In the genomic region with DNA sequence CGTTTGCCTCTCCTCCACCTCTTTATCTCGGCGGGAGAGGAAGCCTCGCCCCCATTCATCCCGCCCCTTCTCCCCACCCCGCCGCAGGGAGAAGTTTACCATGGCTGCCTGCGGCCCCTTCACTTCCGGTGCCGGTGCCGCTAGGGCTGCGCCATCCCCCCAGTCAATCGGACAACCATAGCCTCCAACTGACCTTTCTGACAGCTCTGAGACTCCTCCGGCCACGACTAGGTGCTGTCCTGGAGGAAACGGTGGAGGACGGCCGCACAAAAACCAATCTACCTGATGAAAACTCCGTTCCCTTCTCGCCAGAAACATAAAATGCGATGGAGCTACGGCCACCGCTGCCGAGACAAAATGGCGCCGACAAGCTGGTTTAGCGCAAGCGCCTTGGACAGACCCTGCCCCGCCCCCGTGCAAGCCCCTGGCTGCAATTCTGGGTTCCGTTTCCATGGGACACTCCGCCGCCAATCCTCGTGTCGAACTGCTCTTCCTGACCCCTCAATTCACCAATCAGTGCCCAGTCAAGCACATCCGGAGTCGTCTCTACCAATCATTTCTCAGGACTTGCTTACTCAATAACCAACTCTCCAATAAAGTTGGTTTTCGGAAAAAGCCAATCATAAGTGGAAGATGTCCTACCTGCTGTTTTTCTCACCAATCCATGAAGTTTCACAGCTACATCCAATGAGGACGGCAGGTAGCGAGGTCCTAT, we compare ENCODE assay signal across 7 cellular contexts. TPM values are rescaled to one million over a fixed set of nuclear protein-coding genes. Genes with fewer than 3 reads are reported as not detected.
DNase-seq lines count a peak whose midpoint lies in the region; ATAC-seq and TF ChIP-seq lines count a peak whose summit lies in the region.

No MANE protein-coding gene starts in this region.

- peak overlapping the region; percentile 89 for H3K4me2 ChIP-seq in hepatocyte

- WGBS in hepatocyte (ENCODE audit: low lambda C conversion rate, missing lambda C conversion rate), result under 1% methylated on average over 37 of the region's 40 CpGs

- H3K9me2 ChIP-seq in hepatocyte (replicated peaks; ENCODE audit: insufficient read depth), result no peaks in the 10 kb centered on the region

- H3K9me3 ChIP-seq in hepatocyte (ENCODE audit: low read depth), result no peaks in the 10 kb centered on the region

- peaks cover 44% of the 10 kb centered on the region for H4K20me1 ChIP-seq in hepatocyte (ENCODE audit: insufficient read depth, poor library complexity, severe bottlenecking)

- no peak overlapping the region for H3K27ac Mint-ChIP-seq in T-helper 2 cell treated with Interferon-gamma antibody and Interleukin-4, amounts not matched to agents 5 μg/mL and 100 μg/mL, for 36 hours

- H3K27me3 Mint-ChIP-seq in T-helper 2 cell treated with Interferon-gamma antibody and Interleukin-4, amounts not matched to agents 5 μg/mL and 100 μg/mL, for 36 hours (ENCODE audit: low read depth), result no peaks in the 10 kb centered on the region

- H3K27ac ChIP-seq in hepatocyte, result peak overlapping the region; percentile 95

- ATAC-seq in GM18499 (IDR thresholded peaks at IDR 0.05; ENCODE audit: insufficient read depth, unreplicated experiment) (peak; percentile 69), HG02938 (IDR thresholded peaks at IDR 0.05; ENCODE audit: unreplicated experiment) (peak; percentile 88)

- H3K36me3 ChIP-seq in hepatocyte (replicated peaks; ENCODE audit: insufficient read depth, low read depth), result no peaks in the 10 kb centered on the region

- H3K79me2 ChIP-seq in hepatocyte, result peaks cover 81% of the 10 kb centered on the region

- H3K4me3 ChIP-seq in astrocyte of the cerebellum (ENCODE audit: low read depth, low read length) (peak overlapping the region; percentile 59), hepatocyte (peak overlapping the region; percentile 32)

- in situ Hi-C loops in astrocyte of the cerebellum (cut with HindIII; ENCODE audit: low sequenced_read_pairs), result no loop called here

- DNase-seq in NCI-H187 (lab: John Stamatoyannopoulos, UW) (peak; percentile 98 to 99), astrocyte of the cerebellum (ENCODE audit: low read depth) (peak; percentile 100), hepatocyte (ENCODE audit: low spot score) (peak; percentile 99), renal cortical epithelial cell (ENCODE audit: low read depth) (peak; percentile 100)
- DNase-seq in T-helper 2 cell treated with Interferon-gamma antibody and Interleukin-4, amounts not matched to agents 5 μg/mL and 100 μg/mL, for 36 hours (ENCODE audit: low spot score), result peak; percentile 98

- TF ChIP-seq CTCF in astrocyte of the cerebellum (IDR thresholded peaks at IDR 0.05; ENCODE audit: low read depth, low read length, missing control alignments), result no peak
- TF ChIP-seq CTCF in hepatocyte (IDR thresholded peaks at IDR 0.05; ENCODE audit: poor library complexity), result peak; percentile 14

- H3K36me3 Mint-ChIP-seq in T-helper 2 cell treated with Interferon-gamma antibody and Interleukin-4, amounts not matched to agents 5 μg/mL and 100 μg/mL, for 36 hours (ENCODE audit: low read depth), result peaks cover 48% of the 10 kb centered on the region

- no peak overlapping the region for H2AFZ ChIP-seq in hepatocyte

- peaks cover 6% of the 10 kb centered on the region for H3K4me1 ChIP-seq in hepatocyte (ENCODE audit: insufficient read depth)

- H3K9me3 Mint-ChIP-seq in T-helper 2 cell treated with Interferon-gamma antibody and Interleukin-4, amounts not matched to agents 5 μg/mL and 100 μg/mL, for 36 hours, result no peaks in the 10 kb centered on the region

- peaks cover 10% of the 10 kb centered on the region for H3K4me1 Mint-ChIP-seq in T-helper 2 cell treated with Interferon-gamma antibody and Interleukin-4, amounts not matched to agents 5 μg/mL and 100 μg/mL, for 36 hours (ENCODE audit: low read depth)

- H3K4me3 Mint-ChIP-seq in T-helper 2 cell treated with Interferon-gamma antibody and Interleukin-4, amounts not matched to agents 5 μg/mL and 100 μg/mL, for 36 hours, result no peak overlapping the region

- no peaks in the 10 kb centered on the region for H3K27me3 ChIP-seq in hepatocyte

RNA-seq across cellular contexts. Expression of a gene that starts 0.4 kb away (rescaled TPM):
- 15.0 and 15.9 TPM in 2 replicates for total RNA-seq in hepatocyte
- polyA plus RNA-seq in hepatocyte, result 17.2 and 24.8 TPM in 2 replicates
- 6.4 and 18.6 TPM in 2 replicates for total RNA-seq in renal cortical epithelial cell

RNA-seq across cellular contexts. Expression of a gene that starts 53.3 kb away (rescaled TPM):
- total RNA-seq in hepatocyte (96.2 and 152 TPM in 2 replicates), renal cortical epithelial cell (136 and 142 TPM in 2 replicates)
- 174 and 186 TPM in 2 replicates for polyA plus RNA-seq in hepatocyte

Comparison
In these comparisons a context has a peak if more than half of its experiments do, and no peak if none do; other contexts are left out.
1. Peak in every context shown above with its lines: DNase-seq, ATAC-seq, H3K4me3 ChIP-seq and H3K27ac ChIP-seq.